ENCODE assay signal across 24 cellular contexts in genomic region chr10:131435760-131436448, GRCh38.
DNase-seq lines count a peak whose midpoint lies in the region; ATAC-seq, FAIRE-seq and TF ChIP-seq lines count a peak whose summit lies in the region.
"Had no signal": no experiment of that assay in that cellular context is flagged by ENCODE, and none has a peak within 500 bp of the region (broad histone marks: within the 10 kb centered on the region; RNA-seq: fewer than 3 reads in every experiment).

No MANE protein-coding gene starts in this region.

- H3K36me3 ChIP-seq in RWPE2 (ENCODE audit: low read depth) (no peaks in the 10 kb centered on the region), kidney (ENCODE audit: control insufficient read depth in 1 of 2, insufficient read depth in 2 of 2, low read length in 2 of 2) (no peaks in the 10 kb centered on the region)

- DNase-seq in right cardiac atrium = peak in 2 of 3 donors; percentile 19 to 60
- no peak for DNase-seq in Right ventricle myocardium inferior (ENCODE audit: missing footprints)
- peak; percentile 34 for DNase-seq in RWPE2 (ENCODE audit: low spot score)
- peak; percentile 56 for DNase-seq in kidney
- DNase-seq in activated CD4-positive, alpha-beta memory T cell treated with anti-CD3 and anti-CD28 coated beads for 36 hours = no peak
- no peak for DNase-seq in foreskin melanocyte
- DNase-seq: DMS153, GOT3, NCI-H1092, NCI-H1417 treated with DMSO at 0.1 percent for 48 hours, NCI-H1694 treated with DMSO at 0.1 percent for 48 hours, NCI-H2081 treated with DMSO at 0.1 percent for 48 hours, NCI-H2171 treated with DMSO at 0.1 percent for 48 hours, NCI-H524 treated with DMSO at 0.1 percent for 48 hours, NCI-H774, PC-9, RPMI8226, SIG-M5 had no signal

- intact Hi-C loops in right cardiac atrium (cut with DNase I) (no loop called here), Right ventricle myocardium inferior (cut with DNase I) (no loop called here), kidney (cut with DNase I) (no loop called here)
- intact Hi-C loops in activated CD4-positive, alpha-beta memory T cell treated with anti-CD3 and anti-CD28 coated beads for 36 hours (cut with micrococcal nuclease) = no loop called here

- no peak overlapping the region for H3K9ac ChIP-seq in kidney (ENCODE audit: low read length in 2 of 2)
- H3K9ac ChIP-seq: KMS-11 had no signal

- POLR2A ChIA-PET in activated CD4-positive, alpha-beta memory T cell treated with anti-CD3 and anti-CD28 coated beads for 36 hours (lab: Charles Lee) = no interaction called here

- no peak overlapping the region for H3K4me3 Mint-ChIP-seq in activated CD4-positive, alpha-beta memory T cell treated with anti-CD3 and anti-CD28 coated beads for 36 hours
- H3K4me3 Mint-ChIP-seq: IgD-negative memory B cell had no signal

- no peak for ATAC-seq in right cardiac atrium
- ATAC-seq in Right ventricle myocardium inferior = no peak
- ATAC-seq in RWPE2 (ENCODE audit: low read depth) = peak; percentile 72
- ATAC-seq in GM19023 (IDR thresholded peaks at IDR 0.05; ENCODE audit: unreplicated experiment) = no peak
- no peak for ATAC-seq in esophagus mucosa

- H3K36me3 Mint-ChIP-seq in activated CD4-positive, alpha-beta memory T cell treated with anti-CD3 and anti-CD28 coated beads for 36 hours = no peaks in the 10 kb centered on the region
- H3K36me3 Mint-ChIP-seq: IgD-negative memory B cell had no signal

- H3K27me3 ChIP-seq in right cardiac atrium (ENCODE audit: control insufficient read depth, insufficient read depth) (no peaks in the 10 kb centered on the region), RWPE2 (ENCODE audit: insufficient read depth, poor library complexity, severe bottlenecking) (no peaks in the 10 kb centered on the region)

- H3K4me3 ChIP-seq in right cardiac atrium (ENCODE audit: low read length) = no peak overlapping the region
- H3K4me3 ChIP-seq in RWPE2 (ENCODE audit: severe bottlenecking) = no peak overlapping the region
- H3K4me3 ChIP-seq in kidney (ENCODE audit: low read length in 2 of 2) = no peak overlapping the region
- H3K4me3 ChIP-seq: PC-9, SK-N-MC had no signal

- FAIRE-seq in kidney (lab: Jason Lieb, UNC) = no peak

- TF ChIP-seq CTCF in RWPE2 (IDR thresholded peaks at IDR 0.05; ENCODE audit: poor library complexity, severe bottlenecking) (no peak), kidney (IDR thresholded peaks at IDR 0.05; ENCODE audit: borderline replicate concordance, extremely low read depth, insufficient read depth) (no peak)

- H3K4me1 Mint-ChIP-seq in activated CD4-positive, alpha-beta memory T cell treated with anti-CD3 and anti-CD28 coated beads for 36 hours (ENCODE audit: low read depth) = no peaks in the 10 kb centered on the region

- H3K9me3 Mint-ChIP-seq in activated CD4-positive, alpha-beta memory T cell treated with anti-CD3 and anti-CD28 coated beads for 36 hours = no peaks in the 10 kb centered on the region

- H3K9me3 ChIP-seq in right cardiac atrium (ENCODE audit: control insufficient read depth, low read length) (no peaks in the 10 kb centered on the region), RWPE2 (ENCODE audit: severe bottlenecking) (peaks cover 2% of the 10 kb centered on the region), kidney (ENCODE audit: control insufficient read depth in 1 of 2, low read length in 2 of 2) (no peaks in the 10 kb centered on the region)

- CTCF ChIA-PET in activated CD4-positive, alpha-beta memory T cell treated with anti-CD3 and anti-CD28 coated beads for 36 hours (lab: Charles Lee) = interaction anchor here (1.2 kb wide), 1 partner anchor 18 kb away, joined by 3 read pairs; no protein-coding TSS in a partner anchor

- 68% methylated on average over 18 of the region's 18 CpGs for WGBS in right cardiac atrium

- H3K27ac Mint-ChIP-seq in activated CD4-positive, alpha-beta memory T cell treated with anti-CD3 and anti-CD28 coated beads for 36 hours = no peak overlapping the region
- H3K27ac Mint-ChIP-seq: IgD-negative memory B cell had no signal

- H3K4me1 ChIP-seq in right cardiac atrium (ENCODE audit: control insufficient read depth, insufficient read depth, low read length) (no peaks in the 10 kb centered on the region), RWPE2 (ENCODE audit: insufficient read depth, poor library complexity, severe bottlenecking) (peaks cover 17% of the 10 kb centered on the region), kidney (ENCODE audit: control insufficient read depth in 1 of 2, insufficient read depth in 1 of 2, low read depth in 1 of 2, low read length in 2 of 2) (peaks cover 0 to 2% of the 10 kb centered on the region in 2 donors)

- peaks cover 2% of the 10 kb centered on the region for H3K27me3 Mint-ChIP-seq in activated CD4-positive, alpha-beta memory T cell treated with anti-CD3 and anti-CD28 coated beads for 36 hours

- H3K27ac ChIP-seq in right cardiac atrium (ENCODE audit: low read length) (no peak overlapping the region), RWPE2 (ENCODE audit: poor library complexity, severe bottlenecking) (peak overlapping the region; percentile 66), kidney (ENCODE audit: low read depth in 2 of 2, low read length in 2 of 2) (no peak overlapping the region)
- H3K27ac ChIP-seq: HL-60, KMS-11, PC-9, SK-N-MC had no signal

Comparison
In these comparisons a context has a peak if more than half of its experiments do, and no peak if none do; other contexts are left out.
1. DNase-seq: peak in right cardiac atrium (2 of 3), RWPE2 (single experiment) and kidney (single experiment); none in Right ventricle myocardium inferior (single experiment), activated CD4-positive, alpha-beta memory T cell treated with anti-CD3 and anti-CD28 coated beads for 36 hours (single experiment) and foreskin melanocyte (single experiment).